In the genomic region with DNA sequence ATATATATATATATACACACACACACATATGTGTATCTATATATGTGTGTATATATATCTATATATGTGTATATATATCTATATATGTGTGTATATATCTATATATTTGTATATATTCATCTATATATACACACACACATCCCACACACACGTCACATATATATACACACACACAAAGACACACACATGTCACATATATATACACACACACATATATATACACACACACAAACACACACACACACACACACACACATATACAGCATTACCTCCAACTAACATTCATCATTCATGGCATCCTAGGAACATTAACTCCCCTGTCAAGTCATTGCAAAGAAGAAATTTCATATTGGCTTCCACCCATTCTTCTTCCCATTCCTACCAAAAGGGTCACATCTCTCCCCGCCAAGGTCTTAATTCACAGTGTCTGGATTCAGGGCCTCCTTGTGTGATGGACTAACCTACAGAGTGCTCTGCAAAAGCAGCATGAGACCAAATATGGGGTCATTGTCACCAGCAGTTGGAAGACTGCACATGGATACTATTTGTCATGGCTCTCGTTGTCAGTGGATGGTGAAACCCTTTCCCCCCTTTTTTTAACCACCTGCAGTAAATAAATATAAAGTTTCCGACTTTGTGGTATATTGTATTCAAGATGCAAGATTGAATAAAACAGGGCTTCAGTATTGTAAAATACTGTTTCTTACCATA, we compare ENCODE assay signal across 1 cellular context.
TF ChIP-seq lines count a peak whose summit lies in the region.

No MANE protein-coding gene starts in this region.

TF ChIP-seq in liver, 16 proteins besides CTCF, POLR2A, EP300 and RAD21 (continued from another document):
- TF ChIP-seq, protein P1, sequence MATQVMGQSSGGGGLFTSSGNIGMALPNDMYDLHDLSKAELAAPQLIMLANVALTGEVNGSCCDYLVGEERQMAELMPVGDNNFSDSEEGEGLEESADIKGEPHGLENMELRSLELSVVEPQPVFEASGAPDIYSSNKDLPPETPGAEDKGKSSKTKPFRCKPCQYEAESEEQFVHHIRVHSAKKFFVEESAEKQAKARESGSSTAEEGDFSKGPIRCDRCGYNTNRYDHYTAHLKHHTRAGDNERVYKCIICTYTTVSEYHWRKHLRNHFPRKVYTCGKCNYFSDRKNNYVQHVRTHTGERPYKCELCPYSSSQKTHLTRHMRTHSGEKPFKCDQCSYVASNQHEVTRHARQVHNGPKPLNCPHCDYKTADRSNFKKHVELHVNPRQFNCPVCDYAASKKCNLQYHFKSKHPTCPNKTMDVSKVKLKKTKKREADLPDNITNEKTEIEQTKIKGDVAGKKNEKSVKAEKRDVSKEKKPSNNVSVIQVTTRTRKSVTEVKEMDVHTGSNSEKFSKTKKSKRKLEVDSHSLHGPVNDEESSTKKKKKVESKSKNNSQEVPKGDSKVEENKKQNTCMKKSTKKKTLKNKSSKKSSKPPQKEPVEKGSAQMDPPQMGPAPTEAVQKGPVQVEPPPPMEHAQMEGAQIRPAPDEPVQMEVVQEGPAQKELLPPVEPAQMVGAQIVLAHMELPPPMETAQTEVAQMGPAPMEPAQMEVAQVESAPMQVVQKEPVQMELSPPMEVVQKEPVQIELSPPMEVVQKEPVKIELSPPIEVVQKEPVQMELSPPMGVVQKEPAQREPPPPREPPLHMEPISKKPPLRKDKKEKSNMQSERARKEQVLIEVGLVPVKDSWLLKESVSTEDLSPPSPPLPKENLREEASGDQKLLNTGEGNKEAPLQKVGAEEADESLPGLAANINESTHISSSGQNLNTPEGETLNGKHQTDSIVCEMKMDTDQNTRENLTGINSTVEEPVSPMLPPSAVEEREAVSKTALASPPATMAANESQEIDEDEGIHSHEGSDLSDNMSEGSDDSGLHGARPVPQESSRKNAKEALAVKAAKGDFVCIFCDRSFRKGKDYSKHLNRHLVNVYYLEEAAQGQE (IDR thresholded peaks at IDR 0.05) = no peak
- TF ChIP-seq GABPA (IDR thresholded peaks at IDR 0.05 in 1 of 2, conservative IDR thresholded peaks at IDR 0.05 in 1 of 2) (no peak), NR2F2 (IDR thresholded peaks at IDR 0.05) (no peak), YY1 (IDR thresholded peaks at IDR 0.05) (no peak)
TF ChIP-seq in liver: peak in this region for 0.
